ENCODE assay signal across 15 cellular contexts in the genomic region with DNA sequence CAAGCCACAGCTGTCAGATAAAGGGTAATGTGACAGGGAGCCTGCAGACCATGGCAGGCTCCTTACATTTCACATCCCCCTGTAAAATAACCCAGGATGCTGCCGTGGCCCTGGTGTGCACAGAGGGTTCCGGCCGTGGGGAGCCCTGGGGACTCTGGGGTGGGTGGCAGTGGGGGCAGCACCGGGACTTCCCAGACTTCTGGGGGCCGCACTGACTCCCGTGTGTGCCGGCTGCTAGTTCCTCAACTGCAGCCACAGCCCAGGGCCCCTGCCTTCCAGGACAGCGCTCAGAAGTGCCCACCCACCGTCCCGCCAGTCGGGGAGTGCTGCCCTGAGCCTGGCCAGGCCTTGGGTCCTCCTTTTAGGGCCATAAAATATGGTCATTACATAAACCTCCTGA. TPM values are rescaled to one million over a fixed set of nuclear protein-coding genes. Genes with fewer than 3 reads are reported as not detected.
DNase-seq lines count a peak whose midpoint lies in the region; ATAC-seq and TF ChIP-seq lines count a peak whose summit lies in the region.
"Had no signal": no experiment of that assay in that cellular context is flagged by ENCODE, and none has a peak within 500 bp of the region (broad histone marks: within the 10 kb centered on the region; RNA-seq: fewer than 3 reads in every experiment).

No MANE protein-coding gene starts in this region.

- no peak for ATAC-seq in GM18861 (IDR thresholded peaks at IDR 0.05; ENCODE audit: unreplicated experiment)
- ATAC-seq: CD8-positive, alpha-beta T cell had no signal

- TF ChIP-seq CTCF in osteocyte (IDR thresholded peaks at IDR 0.05): no peak

- H3K36me3 Mint-ChIP-seq in osteocyte (ENCODE audit: unreplicated experiment): no peaks in the 10 kb centered on the region
- H3K36me3 Mint-ChIP-seq in activated T-cell treated with anti-CD3 and anti-CD28 coated beads, Interleukin-2, amount 50 U/mL, for 24 hours (ENCODE audit: low read depth): no peaks in the 10 kb centered on the region
- H3K36me3 Mint-ChIP-seq: CD8-positive, alpha-beta T cell had no signal

- no peak overlapping the region for H3K4me3 Mint-ChIP-seq in osteocyte (ENCODE audit: unreplicated experiment)
- no peak overlapping the region for H3K4me3 Mint-ChIP-seq in activated T-cell treated with anti-CD3 and anti-CD28 coated beads, Interleukin-2, amount 50 U/mL, for 24 hours
- H3K4me3 Mint-ChIP-seq: CD8-positive, alpha-beta T cell; HFFc6 had no signal

- H3K9me3 Mint-ChIP-seq in osteocyte (ENCODE audit: unreplicated experiment): no peaks in the 10 kb centered on the region
- no peaks in the 10 kb centered on the region for H3K9me3 Mint-ChIP-seq in activated T-cell treated with anti-CD3 and anti-CD28 coated beads, Interleukin-2, amount 50 U/mL, for 24 hours
- H3K9me3 Mint-ChIP-seq: CD8-positive, alpha-beta T cell; HFFc6 had no signal

- peak; percentile 36 for DNase-seq in activated effector memory CD4-positive, alpha-beta T cell treated with anti-CD3 and anti-CD28 coated beads, Interleukin-2, amount 50 U/mL, for 16 hours
- DNase-seq in activated effector memory CD4-positive, alpha-beta T cell treated with Interleukin-2 at 50 U/mL for 16 hours: no peak
- peak; percentile 39 for DNase-seq in ecto neural progenitor cell (ENCODE audit: low spot score)
- peak; percentile 77 for DNase-seq in osteocyte (ENCODE audit: extremely low spot score, unreplicated experiment)
- DNase-seq in ureter (ENCODE audit: low spot score): peak; percentile 30
- DNase-seq in GM19238 (ENCODE audit: insufficient read length, low spot score): no peak
- no peak for DNase-seq in activated T-cell treated with anti-CD3 and anti-CD28 coated beads, Interleukin-2, amount 50 U/mL, for 24 hours
- DNase-seq: CD8-positive, alpha-beta T cell; HFFc6; MV-4-11; NCI-H187 treated with DMSO at 0.1 percent for 48 hours; NCI-H524 treated with DMSO at 0.1 percent for 48 hours; SIG-M5 had no signal

- peaks cover 46% of the 10 kb centered on the region for H3K27me3 Mint-ChIP-seq in osteocyte (ENCODE audit: unreplicated experiment)
- peaks cover 28% of the 10 kb centered on the region for H3K27me3 Mint-ChIP-seq in activated T-cell treated with anti-CD3 and anti-CD28 coated beads, Interleukin-2, amount 50 U/mL, for 24 hours

- no peak overlapping the region for H3K27ac Mint-ChIP-seq in osteocyte (ENCODE audit: unreplicated experiment)
- H3K27ac Mint-ChIP-seq in activated T-cell treated with anti-CD3 and anti-CD28 coated beads, Interleukin-2, amount 50 U/mL, for 24 hours: no peak overlapping the region
- H3K27ac Mint-ChIP-seq: CD8-positive, alpha-beta T cell; HFFc6 had no signal

- H3K4me1 Mint-ChIP-seq in osteocyte (ENCODE audit: unreplicated experiment): no peaks in the 10 kb centered on the region
- H3K4me1 Mint-ChIP-seq in activated T-cell treated with anti-CD3 and anti-CD28 coated beads, Interleukin-2, amount 50 U/mL, for 24 hours (ENCODE audit: low read depth): no peaks in the 10 kb centered on the region

RNA-seq across cellular contexts. Expression of a gene that starts 56.5 kb away (rescaled TPM):
- total RNA-seq in osteocyte: not detected in 2 replicates
- total RNA-seq in ureter: not detected
- total RNA-seq: CD8-positive, alpha-beta T cell; HFFc6; RPMI7951 had no signal

Comparison
In these comparisons a context has a peak if more than half of its experiments do, and no peak if none do; other contexts are left out.
1. DNase-seq: peak in activated effector memory CD4-positive, alpha-beta T cell treated with anti-CD3 and anti-CD28 coated beads, Interleukin-2, amount 50 U/mL, for 16 hours (single experiment), ecto neural progenitor cell (single experiment), osteocyte (single experiment) and ureter (single experiment); none in activated effector memory CD4-positive, alpha-beta T cell treated with Interleukin-2 at 50 U/mL for 16 hours (single experiment), GM19238 (single experiment) and activated T-cell treated with anti-CD3 and anti-CD28 coated beads, Interleukin-2, amount 50 U/mL, for 24 hours (single experiment).